17 cellular contexts compared by ENCODE assay signal in genomic region chr6:156935000-156935399, GRCh38.
DNase-seq lines count a peak whose midpoint lies in the region; ATAC-seq and TF ChIP-seq lines count a peak whose summit lies in the region.
"Had no signal": no experiment of that assay in that cellular context is flagged by ENCODE, and none has a peak within 500 bp of the region (broad histone marks: within the 10 kb centered on the region; RNA-seq: fewer than 3 reads in every experiment).

No MANE protein-coding gene starts in this region.

- H3K4me1 ChIP-seq in breast epithelium: peaks cover 0 to 7% of the 10 kb centered on the region in 2 donors
- H3K4me1 ChIP-seq in tibial nerve: peaks cover 0 to 57% (median 7%) of the 10 kb centered on the region in 4 donors

- POLR2A ChIA-PET in MCF 10A (lab: Yijun Ruan, JAX): interaction anchor here (0.7 to 1.5 kb wide), 3 partner anchors 20 to 203 kb away, joined by 3 to 4 read pairs (median 3); no protein-coding TSS in a partner anchor

- TF ChIP-seq CTCF in breast epithelium (IDR thresholded peaks at IDR 0.05) (no peak), MCF 10A (IDR thresholded peaks at IDR 0.05; ENCODE audit: unreplicated experiment) (no peak), C4-2B (conservative IDR thresholded peaks at IDR 0.05) (no peak), VCaP (conservative IDR thresholded peaks at IDR 0.05) (no peak), tibial nerve (IDR thresholded peaks at IDR 0.05) (no peak)

- intact Hi-C loops in breast epithelium (cut with DNase I; ENCODE audit: low total_unique reads) (no loop called here), MCF 10A (cut with micrococcal nuclease) (loop anchor here (5.0 kb wide), 1 partner anchor 153 kb away; no protein-coding TSS in a partner anchor)

- H3K4me3 ChIP-seq in breast epithelium (no peak overlapping the region), tibial nerve (no peak overlapping the region)
- H3K4me3 ChIP-seq: A549, GM12878 had no signal

- 97 to 99% methylated on average over 5 of the region's 5 CpGs for WGBS in tibial nerve, 2 donors

- H3K27ac ChIP-seq in breast epithelium (peak overlapping the region; percentile 3 to 79), C4-2B (peak overlapping the region; percentile 58; the same call in 1 of the 2 replicates), VCaP (peak overlapping the region; percentile 98), tibial nerve (no peak overlapping the region)
- H3K27ac ChIP-seq: A549 had no signal

- H3K27me3 Mint-ChIP-seq in MCF 10A (ENCODE audit: insufficient read depth, unreplicated experiment): no peaks in the 10 kb centered on the region
- H3K27me3 Mint-ChIP-seq in stimulated activated naive B cell treated with anti-CD40 and anti-IgM and Interleukin-4, amounts not matched to agents 10 μg/mL and 1 μg/mL and 100 μg/mL, for 72 hours: no peaks in the 10 kb centered on the region
- H3K27me3 Mint-ChIP-seq: CD8-positive, alpha-beta memory T cell had no signal

- no peak for TF ChIP-seq EP300 in tibial nerve (IDR thresholded peaks at IDR 0.05)

- no peak overlapping the region for H3K27ac Mint-ChIP-seq in MCF 10A (ENCODE audit: low read depth, unreplicated experiment)
- H3K27ac Mint-ChIP-seq in stimulated activated naive B cell treated with anti-CD40 and anti-IgM and Interleukin-4, amounts not matched to agents 10 μg/mL and 1 μg/mL and 100 μg/mL, for 72 hours: peak overlapping the region; percentile 9

- DNase-seq in breast epithelium (ENCODE audit: low spot score in 2 of 2) (no peak), MCF 10A (ENCODE audit: unreplicated experiment) (no peak), NCI-H82 treated with DMSO at 0.1 percent for 48 hours (lab: John Stamatoyannopoulos, UW; ENCODE audit: unreplicated experiment) (no peak), tibial nerve (ENCODE audit: low spot score in 2 of 2) (no peak)
- DNase-seq in stimulated activated naive B cell treated with anti-CD40 and anti-IgM and Interleukin-4, amounts not matched to agents 10 μg/mL and 1 μg/mL and 100 μg/mL, for 72 hours: no peak
- DNase-seq: AML-193; CD8-positive, alpha-beta memory T cell; DMS 273 treated with DMSO at 0.1 percent for 48 hours; DMS53; DND-41; EL; H9 had no signal

- TF ChIP-seq POLR2A in breast epithelium (IDR thresholded peaks at IDR 0.05) (no peak), tibial nerve (IDR thresholded peaks at IDR 0.05) (no peak)

- peaks cover 21% of the 10 kb centered on the region for H3K36me3 Mint-ChIP-seq in MCF 10A (ENCODE audit: insufficient read depth, unreplicated experiment)
- H3K36me3 Mint-ChIP-seq in stimulated activated naive B cell treated with anti-CD40 and anti-IgM and Interleukin-4, amounts not matched to agents 10 μg/mL and 1 μg/mL and 100 μg/mL, for 72 hours: peaks cover 16 to 21% of the 10 kb centered on the region in 2 donors

- CTCF ChIA-PET in MCF 10A (lab: Yijun Ruan, JAX): interaction anchor here (1.2 to 2.7 kb wide), 3 partner anchors 8 to 60 kb away, joined by 3 to 14 read pairs (median 4); no protein-coding TSS in a partner anchor

- ATAC-seq in stimulated activated naive B cell treated with anti-CD40 and anti-IgM and Interleukin-4, amounts not matched to agents 10 μg/mL and 1 μg/mL and 100 μg/mL, for 72 hours (replicated peaks): no peak
- ATAC-seq in HG02852 (IDR thresholded peaks at IDR 0.05; ENCODE audit: unreplicated experiment): no peak
- ATAC-seq: A549, GM12878 had no signal

- peaks cover 16% of the 10 kb centered on the region for H3K4me1 Mint-ChIP-seq in MCF 10A (ENCODE audit: insufficient read depth, unreplicated experiment)
- H3K4me1 Mint-ChIP-seq in stimulated activated naive B cell treated with anti-CD40 and anti-IgM and Interleukin-4, amounts not matched to agents 10 μg/mL and 1 μg/mL and 100 μg/mL, for 72 hours: peaks cover 17 to 70% of the 10 kb centered on the region in 2 donors

- H3K27me3 ChIP-seq in breast epithelium (no peaks in the 10 kb centered on the region), tibial nerve (no peaks in the 10 kb centered on the region)

- H3K4me3 Mint-ChIP-seq in MCF 10A (ENCODE audit: unreplicated experiment): no peak overlapping the region
- H3K4me3 Mint-ChIP-seq in stimulated activated naive B cell treated with anti-CD40 and anti-IgM and Interleukin-4, amounts not matched to agents 10 μg/mL and 1 μg/mL and 100 μg/mL, for 72 hours: no peak overlapping the region
- H3K4me3 Mint-ChIP-seq: CD8-positive, alpha-beta memory T cell; H9 had no signal

- H3K9me3 ChIP-seq in breast epithelium: no peaks in the 10 kb centered on the region
- H3K9me3 ChIP-seq in tibial nerve: no peaks in the 10 kb centered on the region
- H3K9me3 ChIP-seq: A549 had no signal

- H3K36me3 ChIP-seq in breast epithelium: no peaks in the 10 kb centered on the region
- H3K36me3 ChIP-seq in tibial nerve: no peaks in the 10 kb centered on the region

- H3K9me3 Mint-ChIP-seq in MCF 10A (ENCODE audit: unreplicated experiment): no peaks in the 10 kb centered on the region
- peaks cover 0 to 1% of the 10 kb centered on the region in 2 donors for H3K9me3 Mint-ChIP-seq in stimulated activated naive B cell treated with anti-CD40 and anti-IgM and Interleukin-4, amounts not matched to agents 10 μg/mL and 1 μg/mL and 100 μg/mL, for 72 hours
- H3K9me3 Mint-ChIP-seq: CD8-positive, alpha-beta memory T cell; H9 had no signal

- BruUV-seq in MCF 10A (replicated peaks; lab: Mats Ljungman, UMichigan): no TSS peak

Comparison
In these comparisons a context has a peak if more than half of its experiments do, and no peak if none do; other contexts are left out.
1. H3K27ac ChIP-seq: peak in breast epithelium (2 of 2), C4-2B (single experiment) and VCaP (single experiment); none in tibial nerve (0 of 4).